18 cellular contexts compared by ENCODE assay signal in the genomic region with DNA sequence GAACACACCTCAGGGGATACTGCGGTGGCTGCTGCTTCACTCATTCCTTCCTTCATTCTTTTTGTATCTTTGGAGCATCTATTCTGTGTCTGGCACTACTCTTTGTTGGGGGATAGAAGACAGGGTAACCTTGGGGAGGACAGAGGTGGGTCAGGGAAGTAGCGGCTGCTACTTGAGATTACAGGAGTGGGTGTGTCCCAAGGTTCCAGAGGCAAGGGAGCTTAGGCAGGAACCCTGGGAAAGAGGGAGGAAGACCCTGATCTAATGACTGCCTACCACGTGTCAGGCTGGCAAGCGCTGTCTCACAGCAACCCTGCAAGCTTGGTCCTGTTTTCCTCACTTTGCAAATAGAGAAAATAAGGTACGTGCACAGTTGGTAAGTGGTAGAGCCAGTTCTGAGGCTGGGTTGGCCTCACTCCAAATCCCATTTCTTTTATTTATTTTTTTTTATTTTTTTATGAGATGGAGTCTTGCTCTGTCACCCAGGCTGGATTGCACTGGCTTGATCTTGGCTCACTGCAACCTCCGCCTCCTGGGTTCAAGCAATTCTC.
A peak's percentile ranks its signal among the peaks of the same experiment; 100 is the strongest.
DNase-seq lines count a peak whose midpoint lies in the region; ATAC-seq, FAIRE-seq and TF ChIP-seq lines count a peak whose summit lies in the region.
"Had no signal": no experiment of that assay in that cellular context is flagged by ENCODE, and none has a peak within 500 bp of the region (broad histone marks: within the 10 kb centered on the region; RNA-seq: fewer than 3 reads in every experiment).

No MANE protein-coding gene starts in this region.

- H3K36me3 ChIP-seq in upper lobe of right lung: no peaks in the 10 kb centered on the region
- H3K36me3 ChIP-seq: BLaER1 treated with 17β-estradiol and CSF1 and Interleukin-3, amounts not matched to agents 10 nM and 100 nM had no signal

- FAIRE-seq in HTR-8/SVneo (lab: Jason Lieb, UNC): peak; percentile 89
- FAIRE-seq: GM12891, H1 had no signal

- DNase-seq in HTR-8/SVneo (ENCODE audit: insufficient read length, low spot score) (no peak), NCI-H1105 treated with DMSO at 0.1 percent for 48 hours (lab: John Stamatoyannopoulos, UW) (peak; percentile 39), glutamatergic neuron (no peak), upper lobe of right lung (no peak), iPS-NIHi7 (ENCODE audit: extremely low spot score) (no peak), OCI-M2 (lab: John Stamatoyannopoulos, UW; ENCODE audit: unreplicated experiment) (no peak)
- DNase-seq: Calu3; CD8-positive, alpha-beta T cell; NCI-H1092 treated with DMSO at 0.1 percent for 48 hours; NCI-H187 treated with DMSO at 0.1 percent for 48 hours; NCI-H446; NCI-H69; SHP77 had no signal

- no peaks in the 10 kb centered on the region for H3K9me3 ChIP-seq in upper lobe of right lung

- H3K4me1 ChIP-seq in upper lobe of right lung: no peaks in the 10 kb centered on the region
- H3K4me1 ChIP-seq: BLaER1 treated with 17β-estradiol and CSF1 and Interleukin-3, amounts not matched to agents 10 nM and 100 nM had no signal

- no peaks in the 10 kb centered on the region for H3K4me1 Mint-ChIP-seq in glutamatergic neuron (ENCODE audit: low read depth, unreplicated experiment)

- peaks cover 19% of the 10 kb centered on the region for H3K36me3 Mint-ChIP-seq in glutamatergic neuron (ENCODE audit: unreplicated experiment)
- H3K36me3 Mint-ChIP-seq: CD8-positive, alpha-beta T cell had no signal

- ATAC-seq in upper lobe of right lung (peak; percentile 43), HG03565 (IDR thresholded peaks at IDR 0.05; ENCODE audit: unreplicated experiment) (no peak)
- ATAC-seq: CD8-positive, alpha-beta T cell; SK-N-SH treated with all-trans-retinoic acid at 6 μM for 48 hours had no signal

- no peak overlapping the region for H3K4me3 ChIP-seq in upper lobe of right lung
- H3K4me3 ChIP-seq: BLaER1 treated with 17β-estradiol and CSF1 and Interleukin-3, amounts not matched to agents 10 nM and 100 nM had no signal

- H3K4me3 Mint-ChIP-seq in glutamatergic neuron (ENCODE audit: unreplicated experiment): no peak overlapping the region
- H3K4me3 Mint-ChIP-seq: CD8-positive, alpha-beta T cell had no signal

- peaks cover 12% of the 10 kb centered on the region for H3K27me3 Mint-ChIP-seq in glutamatergic neuron (ENCODE audit: unreplicated experiment)

- peaks cover 22% of the 10 kb centered on the region for H3K9me3 Mint-ChIP-seq in glutamatergic neuron (ENCODE audit: unreplicated experiment)

- intact Hi-C loops in upper lobe of right lung (cut with DNase I): no loop called here

- no peak for TF ChIP-seq CTCF in glutamatergic neuron (IDR thresholded peaks at IDR 0.05; ENCODE audit: partially characterized antibody, unreplicated experiment)
- TF ChIP-seq CTCF in upper lobe of right lung (IDR thresholded peaks at IDR 0.05): no peak

- no peaks in the 10 kb centered on the region for H3K27me3 ChIP-seq in upper lobe of right lung
- H3K27me3 ChIP-seq: BLaER1 treated with 17β-estradiol and CSF1 and Interleukin-3, amounts not matched to agents 10 nM and 100 nM had no signal

- H3K27ac ChIP-seq in upper lobe of right lung: no peak overlapping the region
- H3K27ac ChIP-seq: BLaER1 treated with 17β-estradiol and CSF1 and Interleukin-3, amounts not matched to agents 10 nM and 100 nM had no signal

- H3K27ac Mint-ChIP-seq in glutamatergic neuron (ENCODE audit: unreplicated experiment): peak overlapping the region; percentile 19
- H3K27ac Mint-ChIP-seq: CD8-positive, alpha-beta T cell had no signal
